ENCODE assay signal across 3 cellular contexts in genomic region chr11:8161609-8162304, GRCh38. TPM values are rescaled to one million over a fixed set of nuclear protein-coding genes. Genes with fewer than 3 reads are reported as not detected.
"Had no signal": no experiment of that assay in that cellular context is flagged by ENCODE, and none has a peak within 500 bp of the region (broad histone marks: within the 10 kb centered on the region; RNA-seq: fewer than 3 reads in every experiment).

No MANE protein-coding gene starts in this region.

RNA-seq across cellular contexts. Expression of gene RIC3, which starts 7.1 kb away (rescaled TPM):
- total RNA-seq: GM23248, HT-29, IMR-90 had no signal
- polyA plus RNA-seq: IMR-90 had no signal
